Comparison of ENCODE assay signal across 8 cellular contexts in the genomic region with DNA sequence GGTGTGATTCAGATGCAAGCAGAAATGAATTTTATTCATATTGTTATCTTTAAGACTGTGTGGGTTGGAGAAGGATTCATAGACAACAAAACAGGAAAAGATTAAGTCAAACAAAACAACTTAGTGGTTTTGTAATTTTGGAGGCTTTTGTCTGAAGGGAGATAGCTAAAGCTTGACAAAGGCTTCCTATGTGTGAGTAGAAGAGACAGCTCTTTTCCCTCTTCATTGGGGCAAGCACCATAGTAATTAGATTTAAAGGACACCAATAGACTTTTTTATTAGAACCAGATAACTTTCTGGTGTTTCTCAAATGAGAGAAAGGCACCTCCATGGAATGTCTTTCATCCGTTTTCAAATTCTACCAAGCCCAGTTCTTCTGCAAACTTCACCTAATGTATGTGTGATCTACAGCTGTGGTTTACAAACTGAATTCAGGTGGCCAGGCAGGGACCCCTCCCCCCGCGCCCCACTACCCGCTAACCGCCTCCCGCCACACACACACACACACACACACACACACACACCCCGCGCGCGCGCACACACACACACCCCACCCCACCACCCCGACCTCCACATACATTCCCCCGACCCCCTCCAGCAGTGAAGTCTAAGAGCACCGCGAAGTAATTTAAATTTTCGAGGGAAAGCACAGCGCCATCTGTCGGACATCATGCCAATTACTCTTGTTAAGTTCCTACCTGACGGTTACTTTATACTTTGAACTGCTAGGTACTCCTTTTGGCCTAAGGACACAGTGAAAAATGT. TPM values are rescaled to one million over a fixed set of nuclear protein-coding genes. Genes with fewer than 3 reads are reported as not detected.
DNase-seq lines count a peak whose midpoint lies in the region; ATAC-seq and TF ChIP-seq lines count a peak whose summit lies in the region.

No MANE protein-coding gene starts in this region.

- peak; percentile 71 for TF ChIP-seq CTCF in GM12865 (IDR thresholded peaks at IDR 0.05; ENCODE audit: insufficient read depth, low read depth, low read length, missing control alignments)
- peak; percentile 46 for TF ChIP-seq CTCF in neural cell (IDR thresholded peaks at IDR 0.05; ENCODE audit: poor library complexity, severe bottlenecking)
- peak; percentile 46 to 69 for TF ChIP-seq CTCF in suprapubic skin (IDR thresholded peaks at IDR 0.05)

- H3F3A ChIP-seq in neural cell (ENCODE audit: insufficient read depth, low read length, poor library complexity, severe bottlenecking): no peaks in the 10 kb centered on the region

- H3K79me2 ChIP-seq in neural cell (replicated peaks; ENCODE audit: insufficient read depth, low read length): no peaks in the 10 kb centered on the region

- no peak for TF ChIP-seq POLR2A in suprapubic skin (IDR thresholded peaks at IDR 0.05)

- H3K36me3 ChIP-seq in neural cell (ENCODE audit: insufficient read depth, low read length): no peaks in the 10 kb centered on the region
- no peaks in the 10 kb centered on the region for H3K36me3 ChIP-seq in suprapubic skin

- no peak overlapping the region for H3K9ac ChIP-seq in neural cell (ENCODE audit: low read length)

- TF ChIP-seq RAD21 in neural cell (conservative IDR thresholded peaks at IDR 0.05): no peak

- no peak overlapping the region for H2AFZ ChIP-seq in neural cell (ENCODE audit: low read depth, low read length)

- ATAC-seq in HG02642 (IDR thresholded peaks at IDR 0.05; ENCODE audit: poor library complexity, unreplicated experiment): peak; percentile 76

- H3K9me3 ChIP-seq in neural cell (ENCODE audit: low read length): no peaks in the 10 kb centered on the region
- no peaks in the 10 kb centered on the region for H3K9me3 ChIP-seq in suprapubic skin

- TF ChIP-seq EP300 in neural cell (conservative IDR thresholded peaks at IDR 0.05; ENCODE audit: poor library complexity, severe bottlenecking) (no peak), suprapubic skin (IDR thresholded peaks at IDR 0.05) (no peak)

- DNase-seq in GM12865 (ENCODE audit: low read depth): peak; percentile 75
- peak; percentile 57 for DNase-seq in NOMO-1 treated with DMSO at 0.1 percent for 48 hours (lab: John Stamatoyannopoulos, UW; ENCODE audit: unreplicated experiment)
- DNase-seq in activated T-cell treated with anti-CD3 and anti-CD28 coated beads for 4 hours: peak; percentile 40
- DNase-seq in fibroblast of gingiva (ENCODE audit: low read depth): peak; percentile 51
- DNase-seq in suprapubic skin (ENCODE audit: low spot score in 2 of 2): peak in 1 of 2 donors; percentile 82
- no peak for DNase-seq in DMS153 (lab: John Stamatoyannopoulos, UW)

- H3K4me3 ChIP-seq in GM12865 (ENCODE audit: low read depth, low read length): no peak overlapping the region; the same call in 1 of the 2 replicates
- no peak overlapping the region for H3K4me3 ChIP-seq in neural cell (ENCODE audit: low read length)
- peak overlapping the region; percentile 41 for H3K4me3 ChIP-seq in suprapubic skin

- H3K27me3 ChIP-seq in neural cell (ENCODE audit: insufficient read depth, low read depth, low read length) (no peaks in the 10 kb centered on the region), suprapubic skin (no peaks in the 10 kb centered on the region)

- H3K4me2 ChIP-seq in neural cell (ENCODE audit: low read length): no peak overlapping the region

- H3K9me2 ChIP-seq in neural cell (ENCODE audit: insufficient read depth, low read length): no peaks in the 10 kb centered on the region

- H4K20me1 ChIP-seq in neural cell (ENCODE audit: insufficient read depth): no peaks in the 10 kb centered on the region

- H3K4me1 ChIP-seq in suprapubic skin: peaks cover 12% of the 10 kb centered on the region

- H3K27ac ChIP-seq in neural cell (ENCODE audit: low read length) (no peak overlapping the region), suprapubic skin (no peak overlapping the region)

- WGBS in suprapubic skin: 11% methylated on average over 19 of the region's 19 CpGs

TF ChIP-seq in neural cell, 6 proteins besides CTCF, POLR2A, EP300 and RAD21:
- no peak for TF ChIP-seq POLR2AphosphoS5 (IDR thresholded peaks at IDR 0.05)
- no peak for TF ChIP-seq SMC3 (conservative IDR thresholded peaks at IDR 0.05; ENCODE audit: poor library complexity)
- TF ChIP-seq TAF1 (IDR thresholded peaks at IDR 0.05; ENCODE audit: low read depth): no peak
- no peak for TF ChIP-seq MXI1 (conservative IDR thresholded peaks at IDR 0.05; ENCODE audit: poor library complexity, severe bottlenecking)
- TF ChIP-seq EZH2 (IDR thresholded peaks at IDR 0.05; ENCODE audit: borderline replicate concordance, insufficient read depth, low read length, poor library complexity, severe bottlenecking): no peak
- TF ChIP-seq, protein P1, sequence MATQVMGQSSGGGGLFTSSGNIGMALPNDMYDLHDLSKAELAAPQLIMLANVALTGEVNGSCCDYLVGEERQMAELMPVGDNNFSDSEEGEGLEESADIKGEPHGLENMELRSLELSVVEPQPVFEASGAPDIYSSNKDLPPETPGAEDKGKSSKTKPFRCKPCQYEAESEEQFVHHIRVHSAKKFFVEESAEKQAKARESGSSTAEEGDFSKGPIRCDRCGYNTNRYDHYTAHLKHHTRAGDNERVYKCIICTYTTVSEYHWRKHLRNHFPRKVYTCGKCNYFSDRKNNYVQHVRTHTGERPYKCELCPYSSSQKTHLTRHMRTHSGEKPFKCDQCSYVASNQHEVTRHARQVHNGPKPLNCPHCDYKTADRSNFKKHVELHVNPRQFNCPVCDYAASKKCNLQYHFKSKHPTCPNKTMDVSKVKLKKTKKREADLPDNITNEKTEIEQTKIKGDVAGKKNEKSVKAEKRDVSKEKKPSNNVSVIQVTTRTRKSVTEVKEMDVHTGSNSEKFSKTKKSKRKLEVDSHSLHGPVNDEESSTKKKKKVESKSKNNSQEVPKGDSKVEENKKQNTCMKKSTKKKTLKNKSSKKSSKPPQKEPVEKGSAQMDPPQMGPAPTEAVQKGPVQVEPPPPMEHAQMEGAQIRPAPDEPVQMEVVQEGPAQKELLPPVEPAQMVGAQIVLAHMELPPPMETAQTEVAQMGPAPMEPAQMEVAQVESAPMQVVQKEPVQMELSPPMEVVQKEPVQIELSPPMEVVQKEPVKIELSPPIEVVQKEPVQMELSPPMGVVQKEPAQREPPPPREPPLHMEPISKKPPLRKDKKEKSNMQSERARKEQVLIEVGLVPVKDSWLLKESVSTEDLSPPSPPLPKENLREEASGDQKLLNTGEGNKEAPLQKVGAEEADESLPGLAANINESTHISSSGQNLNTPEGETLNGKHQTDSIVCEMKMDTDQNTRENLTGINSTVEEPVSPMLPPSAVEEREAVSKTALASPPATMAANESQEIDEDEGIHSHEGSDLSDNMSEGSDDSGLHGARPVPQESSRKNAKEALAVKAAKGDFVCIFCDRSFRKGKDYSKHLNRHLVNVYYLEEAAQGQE (IDR thresholded peaks at IDR 0.05; ENCODE audit: borderline replicate concordance): no peak

RNA-seq across cellular contexts. Expression of a gene that starts 31.7 kb away (rescaled TPM):
- polyA plus RNA-seq in neural cell: not detected in 2 replicates
- polyA minus RNA-seq in neural cell: not detected in 2 replicates
- total RNA-seq in suprapubic skin: 1 to 10 TPM in 2 of 4 donors, not detected in 2; 2.0 to 5.8 TPM
